ENCODE assay signal across 7 cellular contexts in genomic region chrX:46506076-46506475, GRCh38.
"Had no signal": no experiment of that assay in that cellular context is flagged by ENCODE, and none has a peak within 500 bp of the region (broad histone marks: within the 10 kb centered on the region; RNA-seq: fewer than 3 reads in every experiment).

No MANE protein-coding gene starts in this region.

- H3K4me3 ChIP-seq: GM23248, HAP-1 had no signal

- H2AFZ ChIP-seq: GM23248 had no signal

- H3K27ac ChIP-seq: GM23248 had no signal

- H3K36me3 ChIP-seq: HAP-1 had no signal

- H3K9ac ChIP-seq: GM23248 had no signal

- DNase-seq: GM23248, GOT3, H7, HFFc6, KBM-7 had no signal

- H3K4me1 ChIP-seq: HAP-1 had no signal

- H3K27ac Mint-ChIP-seq: HFFc6, IgD-negative memory B cell had no signal

- H3K4me3 Mint-ChIP-seq: HFFc6 had no signal

- H3K27me3 Mint-ChIP-seq: IgD-negative memory B cell had no signal

- H3K4me1 Mint-ChIP-seq: IgD-negative memory B cell had no signal
